Comparison of ENCODE assay signal across 9 cellular contexts in the genomic region with DNA sequence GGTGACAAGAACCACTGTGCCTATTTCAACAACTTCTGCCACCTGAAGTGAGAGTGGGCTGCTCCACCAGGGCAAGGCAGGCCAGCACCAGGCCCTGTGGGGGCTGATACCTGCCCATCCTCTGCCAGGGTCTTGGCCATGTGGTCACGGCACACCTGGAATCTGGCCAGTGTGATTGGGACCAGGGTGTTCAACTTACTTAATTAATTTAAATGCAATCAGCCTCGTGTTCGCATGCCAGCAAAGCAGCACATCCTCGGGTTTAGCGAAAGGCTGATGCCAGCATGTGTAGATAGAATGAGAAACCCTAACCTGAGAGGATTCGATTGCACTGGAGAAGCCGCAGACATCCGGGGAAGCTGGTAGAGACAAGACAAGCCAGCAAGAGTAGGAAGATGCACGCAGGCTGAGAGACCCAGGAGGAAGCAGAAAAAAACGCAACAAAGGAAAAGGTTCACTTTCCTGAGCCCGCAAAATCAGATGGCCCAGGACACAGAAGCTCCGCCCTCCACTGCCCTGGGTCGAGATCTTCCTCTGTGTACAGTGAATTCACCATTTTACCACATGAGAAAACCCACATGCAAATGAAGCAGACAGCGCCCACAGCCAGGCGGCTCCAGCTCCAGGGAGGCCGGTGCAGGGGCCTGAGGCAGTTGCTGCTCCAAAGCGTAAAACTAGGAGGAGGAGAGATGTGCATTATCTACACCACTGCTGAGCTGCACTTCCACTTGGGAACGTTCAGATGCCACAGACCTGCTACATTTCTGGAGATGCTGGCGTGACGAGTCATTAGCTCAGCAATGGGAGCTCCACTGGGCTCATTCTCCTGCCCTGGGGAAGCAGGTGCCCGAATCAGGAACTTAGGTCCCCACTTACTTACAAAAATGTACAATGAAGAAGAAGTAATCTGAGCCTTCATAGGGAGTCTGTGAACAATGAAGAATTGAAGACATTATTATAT.
DNase-seq lines count a peak whose midpoint lies in the region; ATAC-seq and TF ChIP-seq lines count a peak whose summit lies in the region.
"Had no signal": no experiment of that assay in that cellular context is flagged by ENCODE, and none has a peak within 500 bp of the region (broad histone marks: within the 10 kb centered on the region; RNA-seq: fewer than 3 reads in every experiment).

No MANE protein-coding gene starts in this region.

- H3K36me3 Mint-ChIP-seq in activated B cell treated with CpG ODN at 0.5 μM for 24 hours (ENCODE audit: low read depth) = no peaks in the 10 kb centered on the region
- H3K36me3 Mint-ChIP-seq in Calu3 (ENCODE audit: insufficient read depth, unreplicated experiment) = no peaks in the 10 kb centered on the region

- no peaks in the 10 kb centered on the region for H3K9me3 ChIP-seq in mucosa of descending colon

- TF ChIP-seq CTCF in activated B cell treated with CpG ODN at 0.5 μM for 24 hours (IDR thresholded peaks at IDR 0.05) (no peak), mucosa of descending colon (IDR thresholded peaks at IDR 0.05) (no peak), Calu3 (IDR thresholded peaks at IDR 0.05; ENCODE audit: unreplicated experiment) (no peak), GM10266 (IDR thresholded peaks at IDR 0.05; ENCODE audit: control insufficient read depth, insufficient read depth, low read depth, missing control alignments) (no peak)

- no peaks in the 10 kb centered on the region for H3K36me3 ChIP-seq in mucosa of descending colon (ENCODE audit: low read depth)

- peak overlapping the region; percentile 18 for H3K27ac Mint-ChIP-seq in activated B cell treated with CpG ODN at 0.5 μM for 24 hours
- H3K27ac Mint-ChIP-seq in Calu3 (ENCODE audit: unreplicated experiment) = no peak overlapping the region

- no peaks in the 10 kb centered on the region for H3K4me1 ChIP-seq in mucosa of descending colon (ENCODE audit: low read depth)

- BruUV-seq in Calu3 (replicated peaks; lab: Mats Ljungman, UMichigan) = no TSS peak

- DNase-seq in activated B cell treated with CpG ODN at 0.5 μM for 24 hours = no peak
- DNase-seq in mucosa of descending colon = peak in 1 of 3 donors; percentile 7
- no peak for DNase-seq in NCI-H446 (lab: John Stamatoyannopoulos, UW)
- DNase-seq in DMS79 treated with DMSO at 0.1 percent for 48 hours (lab: John Stamatoyannopoulos, UW) = no peak
- no peak for DNase-seq in Calu3
- DNase-seq in GM10266 (ENCODE audit: extremely low spot score) = no peak
- DNase-seq: IMR-90 had no signal

- H3K27me3 Mint-ChIP-seq in activated B cell treated with CpG ODN at 0.5 μM for 24 hours = peaks cover 21% of the 10 kb centered on the region
- no peaks in the 10 kb centered on the region for H3K27me3 Mint-ChIP-seq in Calu3 (ENCODE audit: unreplicated experiment)

- POLR2A ChIA-PET in activated B cell treated with CpG ODN at 0.5 μM for 24 hours (lab: Charles Lee) = no interaction called here

- peak overlapping the region; percentile 56 for H3K4me3 Mint-ChIP-seq in activated B cell treated with CpG ODN at 0.5 μM for 24 hours
- H3K4me3 Mint-ChIP-seq in Calu3 (ENCODE audit: low read depth, unreplicated experiment) = no peak overlapping the region

- intact Hi-C loops in activated B cell treated with CpG ODN at 0.5 μM for 24 hours (cut with micrococcal nuclease) = loop anchor here (5.0 kb wide), 1 partner anchor 33 kb away; no protein-coding TSS in a partner anchor
- intact Hi-C loops in mucosa of descending colon (cut with DNase I, micrococcal nuclease) = no loop called here
- intact Hi-C loops in Calu3 (cut with micrococcal nuclease; ENCODE audit: unreplicated experiment) = no loop called here

- H3K4me3 ChIP-seq in mucosa of descending colon = no peak overlapping the region

- H3K4me1 Mint-ChIP-seq in activated B cell treated with CpG ODN at 0.5 μM for 24 hours (peaks cover 14% of the 10 kb centered on the region), Calu3 (ENCODE audit: low read depth, unreplicated experiment) (peaks cover 13% of the 10 kb centered on the region)

- ATAC-seq in GM19324 (IDR thresholded peaks at IDR 0.05; ENCODE audit: low FRiP score, unreplicated experiment) (peak; percentile 96), HG03135 (IDR thresholded peaks at IDR 0.05; ENCODE audit: unreplicated experiment) (peak; percentile 86), activated B cell treated with CpG ODN at 0.5 μM for 24 hours (ENCODE audit: low read depth) (peak; percentile 91), mucosa of descending colon (peak; percentile 26)

- H3K9me3 Mint-ChIP-seq in activated B cell treated with CpG ODN at 0.5 μM for 24 hours = no peaks in the 10 kb centered on the region
- no peaks in the 10 kb centered on the region for H3K9me3 Mint-ChIP-seq in Calu3 (ENCODE audit: low read depth, unreplicated experiment)

- CTCF ChIA-PET in activated B cell treated with CpG ODN at 0.5 μM for 24 hours (lab: Charles Lee) (no interaction called here), Calu3 (lab: Charles Lee) (no interaction called here)

Comparison
In these comparisons a context has a peak if more than half of its experiments do, and no peak if none do; other contexts are left out.
1. ATAC-seq: peak in every context shown above with its lines; median percentile 96 in GM19324; 91 in activated B cell treated with CpG ODN at 0.5 μM for 24 hours; 86 in HG03135; 26 in mucosa of descending colon.